18 cellular contexts compared by ENCODE assay signal in genomic region chr2:198973181-198973580, GRCh38.
DNase-seq lines count a peak whose midpoint lies in the region; ATAC-seq and TF ChIP-seq lines count a peak whose summit lies in the region.
"Had no signal": no experiment of that assay in that cellular context is flagged by ENCODE, and none has a peak within 500 bp of the region (broad histone marks: within the 10 kb centered on the region; RNA-seq: fewer than 3 reads in every experiment).

No MANE protein-coding gene starts in this region.

- no peak overlapping the region for H3K4me3 ChIP-seq in adipocyte (ENCODE audit: low read length)
- no peak overlapping the region for H3K4me3 ChIP-seq in neural progenitor cell
- H3K4me3 ChIP-seq: A549; BLaER1 treated with 17β-estradiol and CSF1 and Interleukin-3, amounts not matched to agents 10 nM and 100 nM had no signal

- H3K4me2 ChIP-seq in neural progenitor cell, result no peak overlapping the region
- H3K4me2 ChIP-seq: A549; BLaER1 treated with 17β-estradiol and CSF1 and Interleukin-3, amounts not matched to agents 10 nM and 100 nM had no signal

- H3K4me3 Mint-ChIP-seq in neural progenitor cell, result no peak overlapping the region
- H3K4me3 Mint-ChIP-seq in activated naive CD8-positive, alpha-beta T cell treated with anti-CD3 and anti-CD28 coated beads for 36 hours, result no peak overlapping the region
- H3K4me3 Mint-ChIP-seq: CD8-positive, alpha-beta T cell; HFFc6 had no signal

- no peak overlapping the region for H3K9ac ChIP-seq in adipocyte (ENCODE audit: low read length)
- no peak overlapping the region for H3K9ac ChIP-seq in neural progenitor cell
- H3K9ac ChIP-seq: BLaER1 treated with 17β-estradiol and CSF1 and Interleukin-3, amounts not matched to agents 10 nM and 100 nM had no signal

- no peaks in the 10 kb centered on the region for H3F3A ChIP-seq in neural progenitor cell (ENCODE audit: low read depth)

- no peaks in the 10 kb centered on the region for H3K4me1 Mint-ChIP-seq in neural progenitor cell
- no peaks in the 10 kb centered on the region for H3K4me1 Mint-ChIP-seq in activated naive CD8-positive, alpha-beta T cell treated with anti-CD3 and anti-CD28 coated beads for 36 hours

- peak overlapping the region; percentile 79 for H2AFZ ChIP-seq in neural progenitor cell (replicated peaks)

- no peaks in the 10 kb centered on the region for H3K4me1 ChIP-seq in adipocyte (ENCODE audit: control insufficient read depth, insufficient read depth, low read length)
- no peaks in the 10 kb centered on the region for H3K4me1 ChIP-seq in neural progenitor cell
- H3K4me1 ChIP-seq: A549; BLaER1 treated with 17β-estradiol and CSF1 and Interleukin-3, amounts not matched to agents 10 nM and 100 nM had no signal

- peak overlapping the region; percentile 26 for H3K27ac Mint-ChIP-seq in neural progenitor cell
- no peak overlapping the region for H3K27ac Mint-ChIP-seq in activated naive CD8-positive, alpha-beta T cell treated with anti-CD3 and anti-CD28 coated beads for 36 hours
- H3K27ac Mint-ChIP-seq: CD8-positive, alpha-beta T cell; HFFc6 had no signal

- TF ChIP-seq CTCF in neural progenitor cell (IDR thresholded peaks at IDR 0.05), result no peak

- no peaks in the 10 kb centered on the region for H3K27me3 Mint-ChIP-seq in neural progenitor cell (ENCODE audit: insufficient read depth, low read depth)
- no peaks in the 10 kb centered on the region for H3K27me3 Mint-ChIP-seq in activated naive CD8-positive, alpha-beta T cell treated with anti-CD3 and anti-CD28 coated beads for 36 hours

- H3K36me3 Mint-ChIP-seq in neural progenitor cell, result no peaks in the 10 kb centered on the region
- H3K36me3 Mint-ChIP-seq in activated naive CD8-positive, alpha-beta T cell treated with anti-CD3 and anti-CD28 coated beads for 36 hours, result no peaks in the 10 kb centered on the region
- H3K36me3 Mint-ChIP-seq: CD8-positive, alpha-beta T cell had no signal

- H3K27me3 ChIP-seq in adipocyte (replicated peaks; ENCODE audit: control insufficient read depth, insufficient read depth, low read length) (peaks cover 3% of the 10 kb centered on the region), neural progenitor cell (no peaks in the 10 kb centered on the region)
- H3K27me3 ChIP-seq: BLaER1 treated with 17β-estradiol and CSF1 and Interleukin-3, amounts not matched to agents 10 nM and 100 nM had no signal

- no peaks in the 10 kb centered on the region for H3K36me3 ChIP-seq in adipocyte (ENCODE audit: control insufficient read depth, insufficient read depth, low read length, severe bottlenecking)
- H3K36me3 ChIP-seq in neural progenitor cell, result no peaks in the 10 kb centered on the region
- H3K36me3 ChIP-seq: BLaER1 treated with 17β-estradiol and CSF1 and Interleukin-3, amounts not matched to agents 10 nM and 100 nM had no signal

- no peaks in the 10 kb centered on the region for H4K20me1 ChIP-seq in neural progenitor cell (ENCODE audit: low read depth)
- H4K20me1 ChIP-seq: BLaER1 treated with 17β-estradiol and CSF1 and Interleukin-3, amounts not matched to agents 10 nM and 100 nM had no signal

- peaks cover 17% of the 10 kb centered on the region for H3K9me3 Mint-ChIP-seq in neural progenitor cell
- H3K9me3 Mint-ChIP-seq in activated naive CD8-positive, alpha-beta T cell treated with anti-CD3 and anti-CD28 coated beads for 36 hours, result peaks cover 21% of the 10 kb centered on the region

- H3K9me3 ChIP-seq in adipocyte (ENCODE audit: control insufficient read depth, low read length) (peaks cover 18% of the 10 kb centered on the region), neural progenitor cell (ENCODE audit: low read depth) (peaks cover 13% of the 10 kb centered on the region)
- H3K9me3 ChIP-seq: A549 had no signal

- H3K27ac ChIP-seq in neural progenitor cell, result no peak overlapping the region
- H3K27ac ChIP-seq: A549; BLaER1 treated with 17β-estradiol and CSF1 and Interleukin-3, amounts not matched to agents 10 nM and 100 nM had no signal

- H3K79me2 ChIP-seq in neural progenitor cell (ENCODE audit: low read depth), result no peaks in the 10 kb centered on the region

- peak; percentile 16 for DNase-seq in ELF-1 (ENCODE audit: low read depth, low spot score)
- DNase-seq in adipocyte (ENCODE audit: low read depth), result peak; percentile 6
- no peak for DNase-seq in neural progenitor cell (ENCODE audit: low spot score)
- no peak for DNase-seq in AG08395 (ENCODE audit: low spot score)
- DNase-seq in head of caudate nucleus, result no peak
- DNase-seq in activated naive CD8-positive, alpha-beta T cell treated with anti-CD3 and anti-CD28 coated beads for 36 hours, result no peak
- DNase-seq: CD8-positive, alpha-beta T cell; DMS79; HFFc6; NCI-H1048; NCI-H1436 treated with DMSO at 0.1 percent for 48 hours; NCI-H2029; NCI-H2171; NCI-H526; SHP77 had no signal

- intact Hi-C loops in head of caudate nucleus (cut with DNase I), result no loop called here

- peak; percentile 55 for ATAC-seq in HG02798 (IDR thresholded peaks at IDR 0.05; ENCODE audit: poor library complexity, unreplicated experiment)
- ATAC-seq: A549; CD8-positive, alpha-beta T cell had no signal

Comparison
In these comparisons a context has a peak if more than half of its experiments do, and no peak if none do; other contexts are left out.
1. DNase-seq: peak in ELF-1 (single experiment) and adipocyte (single experiment); none in neural progenitor cell (single experiment), AG08395 (single experiment), head of caudate nucleus (0 of 42) and activated naive CD8-positive, alpha-beta T cell treated with anti-CD3 and anti-CD28 coated beads for 36 hours (single experiment).